In genomic region chr17:13599808-13600398, GRCh38 we compare ENCODE assay signal across 1 cellular context.
TF ChIP-seq lines count a peak whose summit lies in the region.

No MANE protein-coding gene starts in this region.

TF ChIP-seq in H1, 55 proteins besides CTCF, POLR2A, EP300 and RAD21:
- TF ChIP-seq, protein P1, sequence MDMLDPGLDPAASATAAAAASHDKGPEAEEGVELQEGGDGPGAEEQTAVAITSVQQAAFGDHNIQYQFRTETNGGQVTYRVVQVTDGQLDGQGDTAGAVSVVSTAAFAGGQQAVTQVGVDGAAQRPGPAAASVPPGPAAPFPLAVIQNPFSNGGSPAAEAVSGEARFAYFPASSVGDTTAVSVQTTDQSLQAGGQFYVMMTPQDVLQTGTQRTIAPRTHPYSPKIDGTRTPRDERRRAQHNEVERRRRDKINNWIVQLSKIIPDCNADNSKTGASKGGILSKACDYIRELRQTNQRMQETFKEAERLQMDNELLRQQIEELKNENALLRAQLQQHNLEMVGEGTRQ (IDR thresholded peaks at IDR 0.05; ENCODE audit: low read length) = no peak
- no peak for TF ChIP-seq SP2 (IDR thresholded peaks at IDR 0.05; ENCODE audit: low read length)
- TF ChIP-seq FOSL1 (IDR thresholded peaks at IDR 0.05; ENCODE audit: insufficient read depth, low read depth, low read length) = no peak
- no peak for TF ChIP-seq JUND (IDR thresholded peaks at IDR 0.05; ENCODE audit: low read length)
- TF ChIP-seq GABPA (IDR thresholded peaks at IDR 0.05; ENCODE audit: borderline replicate concordance, insufficient read depth, low read length) = no peak
- TF ChIP-seq CEBPB (IDR thresholded peaks at IDR 0.05; ENCODE audit: low read depth, low read length) = no peak
- TF ChIP-seq SP1 (IDR thresholded peaks at IDR 0.05; ENCODE audit: low read depth, low read length) = no peak
- no peak for TF ChIP-seq CHD1 (IDR thresholded peaks at IDR 0.05; ENCODE audit: low read depth, low read length)
